In the genomic region with DNA sequence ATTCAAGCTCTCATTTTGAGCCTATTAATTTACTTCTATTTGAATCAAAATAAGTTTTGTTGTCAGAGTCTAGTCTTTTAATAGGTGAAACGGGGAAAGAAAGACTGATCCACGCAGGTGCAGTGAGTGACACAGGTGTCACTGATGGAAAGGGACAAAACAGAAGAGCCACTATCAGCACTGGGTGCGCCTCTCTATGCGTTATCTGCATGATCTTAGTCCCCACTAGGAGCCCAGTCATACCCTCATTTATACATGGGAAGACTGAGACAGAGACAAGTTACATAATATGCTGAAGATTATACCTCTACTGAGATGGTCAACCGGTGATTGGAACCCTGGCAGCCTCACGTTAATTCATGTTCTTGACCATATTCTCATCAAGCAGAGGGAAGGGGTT, we compare ENCODE assay signal across 25 cellular contexts. TPM values are rescaled to one million over a fixed set of nuclear protein-coding genes. Genes with fewer than 3 reads are reported as not detected.
DNase-seq lines count a peak whose midpoint lies in the region; ATAC-seq, FAIRE-seq and TF ChIP-seq lines count a peak whose summit lies in the region.
"Had no signal": no experiment of that assay in that cellular context is flagged by ENCODE, and none has a peak within 500 bp of the region (broad histone marks: within the 10 kb centered on the region; RNA-seq: fewer than 3 reads in every experiment).

No MANE protein-coding gene starts in this region.

- peak; percentile 50 for DNase-seq in NCI-H82 (lab: John Stamatoyannopoulos, UW)
- DNase-seq in NCI-H82 treated with DMSO at 0.1 percent for 48 hours (lab: John Stamatoyannopoulos, UW; ENCODE audit: unreplicated experiment), result no peak
- peak; percentile 21 for DNase-seq in NAMALWA (ENCODE audit: low spot score)
- DNase-seq in erythroblast (lab: John Stamatoyannopoulos, UW), result peak; percentile 7 to 24
- no peak for DNase-seq in spleen
- no peak for DNase-seq in kidney glomerular epithelial cell (lab: John Stamatoyannopoulos, UW)
- DNase-seq in H54 (ENCODE audit: insufficient read length, low spot score), result no peak
- DNase-seq: 8988T; activated CD4-positive, alpha-beta T cell treated with anti-CD3 and anti-CD28 coated beads, Interleukin-2, amount 50 U/mL, for 48 hours; activated CD4-positive, CD25-positive, alpha-beta regulatory T cell; activated gamma-delta T cell treated with Interleukin-2 at 50 U/mL for 16 hours; Calu3; immature natural killer cell; IMR-90; left ventricle myocardium superior; NCI-H1436 treated with DMSO at 0.1 percent for 48 hours; NCI-H2171; NCI-H524 treated with DMSO at 0.1 percent for 48 hours; stimulated activated naive B cell treated with anti-CD40 and anti-IgM and Interleukin-4, amounts not matched to agents 10 μg/mL and 1 μg/mL and 100 μg/mL, for 72 hours; T1000 had no signal

- intact Hi-C loops in spleen (cut with DNase I; ENCODE audit: low total_unique reads), result loop anchor here (5.0 to 10.0 kb wide), 2 partner anchors 41 to 128 kb away; no protein-coding TSS in a partner anchor

- TF ChIP-seq POLR2A in erythroblast (IDR thresholded peaks at IDR 0.05; ENCODE audit: low read length) (no peak), spleen (IDR thresholded peaks at IDR 0.05) (no peak), H54 (IDR thresholded peaks at IDR 0.05; ENCODE audit: low read depth, low read length) (no peak)

- H3K27ac ChIP-seq in spleen, result peak overlapping the region in 5 of 8 donors; percentile 88 to 94 (median 93)
- H3K27ac ChIP-seq: cardiac muscle cell, HL-60 had no signal

- H3K27me3 ChIP-seq in spleen (replicated peaks in 1 of 7), result no peaks in the 10 kb centered on the region
- H3K27me3 ChIP-seq: cardiac muscle cell had no signal

- H3K4me3 ChIP-seq in spleen, result peak overlapping the region in 1 of 8 donors; percentile 100
- H3K4me3 ChIP-seq: cardiac muscle cell, GM23338 had no signal

- no peaks in the 10 kb centered on the region for H3K36me3 ChIP-seq in spleen
- H3K36me3 ChIP-seq: cardiac muscle cell, thoracic aorta had no signal

- FAIRE-seq in H54 (lab: Jason Lieb, UNC), result no peak

- no peak for ATAC-seq in GM18858 (IDR thresholded peaks at IDR 0.05; ENCODE audit: unreplicated experiment)
- ATAC-seq: GM23338; left ventricle myocardium superior; stimulated activated naive B cell treated with anti-CD40 and anti-IgM and Interleukin-4, amounts not matched to agents 10 μg/mL and 1 μg/mL and 100 μg/mL, for 72 hours had no signal

- TF ChIP-seq CTCF in spleen (IDR thresholded peaks at IDR 0.05 in 8 of 11, conservative IDR thresholded peaks at IDR 0.05 in 3 of 11), result no peak

- 81 to 92% (median 86%) methylated on average over 6 of the region's 6 CpGs for WGBS in spleen, 5 donors

- H3K9me3 ChIP-seq in spleen, result no peaks in the 10 kb centered on the region
- H3K9me3 ChIP-seq: thoracic aorta had no signal

- H3K4me1 ChIP-seq in spleen, result peaks cover 17 to 85% (median 66%) of the 10 kb centered on the region in 6 donors

RNA-seq across cellular contexts. Expression of a gene that starts 3.4 kb away (rescaled TPM):
- total RNA-seq in spleen, result 10 to 100 TPM; 31.0 to 41.6 (median 38.6) TPM
- 10 to 100 TPM in 1 of 3 donors, 1 to 10 TPM in 2; 7.4 to 10.0 (median 7.4) TPM for polyA plus RNA-seq in spleen

Comparison
In these comparisons a context has a peak if more than half of its experiments do, and no peak if none do; other contexts are left out.
1. DNase-seq: peak in NCI-H82 (single experiment), NAMALWA (single experiment) and erythroblast (2 of 2); none in NCI-H82 treated with DMSO at 0.1 percent for 48 hours (single experiment), spleen (single experiment), kidney glomerular epithelial cell (single experiment) and H54 (single experiment).